32 cellular contexts compared by ENCODE assay signal in the genomic region with DNA sequence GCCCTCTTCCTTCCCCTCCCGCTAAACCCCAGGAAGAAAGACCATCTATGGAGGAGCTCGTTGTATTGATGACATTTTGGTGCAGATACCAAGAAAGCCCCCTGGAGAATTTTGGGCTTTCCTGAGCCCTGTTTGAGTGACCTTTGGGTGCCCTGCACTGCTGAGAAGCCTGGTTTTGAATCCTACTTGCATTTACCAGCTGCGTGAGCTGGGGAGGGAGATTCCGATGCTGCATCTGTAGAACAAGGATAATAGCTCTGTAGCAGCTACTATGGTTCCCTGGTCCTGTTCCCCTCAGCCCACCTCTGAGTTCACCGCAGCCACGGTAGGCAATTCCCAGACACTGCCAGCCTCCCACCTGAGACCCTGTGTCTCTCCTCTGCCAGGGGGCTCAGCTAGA. TPM values are rescaled to one million over a fixed set of nuclear protein-coding genes. Genes with fewer than 3 reads are reported as not detected.
"Had no signal": no experiment of that assay in that cellular context is flagged by ENCODE, and none has a peak within 500 bp of the region (broad histone marks: within the 10 kb centered on the region; RNA-seq: fewer than 3 reads in every experiment).

No MANE protein-coding gene starts in this region.

- DNase-seq: activated CD4-positive, alpha-beta T cell treated with anti-CD3 and anti-CD28 coated beads for 4 hours; activated CD4-positive, alpha-beta T cell treated with anti-CD3 and anti-CD28 coated beads, Interleukin-2, amount 50 U/mL, for 4 hours; activated CD4-positive, CD25-positive, alpha-beta regulatory T cell; activated effector memory CD4-positive, alpha-beta T cell treated with anti-CD3 and anti-CD28 coated beads, Interleukin-2, amount 50 U/mL, for 16 hours; activated naive CD4-positive, alpha-beta T cell treated with anti-CD3 and anti-CD28 coated beads for 36 hours; activated naive CD8-positive, alpha-beta T cell treated with anti-CD3 and anti-CD28 coated beads for 36 hours; adrenal gland; dermis blood vessel endothelial cell; effector CD8-positive, alpha-beta T cell; gastrocnemius medialis; glutamatergic neuron; left cardiac atrium; midbrain; naive thymus-derived CD4-positive, alpha-beta T cell; nucleus accumbens; psoas muscle; sigmoid colon; small intestine; stimulated activated CD4-positive, alpha-beta T cell treated with anti-CD3 and anti-CD28 coated beads, Interleukin-1b, Interleukin-23, amount 100 ng/mL, for 48 hours; stimulated activated CD4-positive, alpha-beta T cell treated with anti-CD3 and anti-CD28 coated beads, Interleukin-4, amount 100 ng/mL, for 4 hours; stimulated activated CD8-positive, alpha-beta memory T cell treated with anti-CD3 and anti-CD28 coated beads, Interleukin-4, amount 100 ng/mL, for 48 hours; stimulated activated naive CD4-positive, alpha-beta T cell; upper lobe of right lung had no signal

- H3K79me2 ChIP-seq: hepatocyte, parathyroid adenoma had no signal

- H3K36me3 Mint-ChIP-seq: activated naive CD8-positive, alpha-beta T cell treated with anti-CD3 and anti-CD28 coated beads for 36 hours; brain; naive thymus-derived CD4-positive, alpha-beta T cell had no signal

- H3K9ac ChIP-seq: parathyroid adenoma had no signal

- H3K27me3 Mint-ChIP-seq: activated naive CD8-positive, alpha-beta T cell treated with anti-CD3 and anti-CD28 coated beads for 36 hours; brain had no signal

- H3K4me3 ChIP-seq: adrenal gland, ascending aorta, hepatocyte, psoas muscle, sigmoid colon, thoracic aorta, upper lobe of right lung had no signal

- H3K4me2 ChIP-seq: hepatocyte had no signal

- H3K4me3 Mint-ChIP-seq: activated naive CD4-positive, alpha-beta T cell treated with anti-CD3 and anti-CD28 coated beads for 36 hours; activated naive CD8-positive, alpha-beta T cell treated with anti-CD3 and anti-CD28 coated beads for 36 hours; brain; naive thymus-derived CD4-positive, alpha-beta T cell; neural crest cell had no signal

- H3K4me1 ChIP-seq: adrenal gland, ascending aorta, parathyroid adenoma, sigmoid colon had no signal

- H3K9me3 ChIP-seq: adrenal gland, ascending aorta, gastrocnemius medialis, psoas muscle, sigmoid colon, thoracic aorta, upper lobe of right lung had no signal

- H3K27me3 ChIP-seq: adrenal gland, ascending aorta, gastrocnemius medialis, hepatocyte, sigmoid colon, upper lobe of right lung had no signal

- H2AFZ ChIP-seq: hepatocyte, parathyroid adenoma had no signal

- H3K36me3 ChIP-seq: adrenal gland, ascending aorta, gastrocnemius medialis, sigmoid colon, thoracic aorta, upper lobe of right lung had no signal

- H3K27ac Mint-ChIP-seq: activated naive CD4-positive, alpha-beta T cell treated with anti-CD3 and anti-CD28 coated beads for 36 hours; activated naive CD8-positive, alpha-beta T cell treated with anti-CD3 and anti-CD28 coated beads for 36 hours; naive thymus-derived CD4-positive, alpha-beta T cell had no signal

- H3K27ac ChIP-seq: adrenal gland, ascending aorta, gastrocnemius medialis, hepatocyte, parathyroid adenoma, psoas muscle, sigmoid colon, thoracic aorta, upper lobe of right lung had no signal

- H3K9me3 Mint-ChIP-seq: activated naive CD4-positive, alpha-beta T cell treated with anti-CD3 and anti-CD28 coated beads for 36 hours; activated naive CD8-positive, alpha-beta T cell treated with anti-CD3 and anti-CD28 coated beads for 36 hours; brain; naive thymus-derived CD4-positive, alpha-beta T cell had no signal

RNA-seq across cellular contexts. Expression of a gene that starts 5.2 kb away (rescaled TPM):
- total RNA-seq: activated naive CD8-positive, alpha-beta T cell treated with anti-CD3 and anti-CD28 coated beads for 36 hours; epithelial cell of proximal tubule; T-helper 2 cell treated with Interferon-gamma antibody and Interleukin-4, amounts not matched to agents 100 ng/mL and 5 ng/mL, for 36 hours had no signal
- polyA plus RNA-seq: keratinocyte; naive thymus-derived CD4-positive, alpha-beta T cell had no signal
